18 cellular contexts compared by ENCODE assay signal in the genomic region with DNA sequence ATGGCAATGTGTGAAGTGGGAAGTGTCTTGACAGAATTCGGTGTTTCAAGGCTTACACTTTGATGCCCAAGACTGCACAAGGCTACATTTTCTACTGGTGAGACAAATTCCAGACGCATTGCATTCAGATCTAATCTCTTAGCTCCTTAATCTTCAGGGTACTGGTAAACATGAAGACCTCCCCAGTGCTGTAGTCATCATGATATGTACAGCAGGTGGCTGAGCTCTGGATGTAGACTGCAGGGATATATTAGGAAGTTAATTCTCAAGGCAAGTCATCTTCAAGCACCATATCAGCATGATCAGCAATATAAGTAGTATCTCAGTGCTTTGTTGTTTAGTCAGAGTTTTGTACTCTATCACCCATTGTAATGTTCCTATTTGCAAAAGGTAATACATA.
A peak's percentile ranks its signal among the peaks of the same experiment; 100 is the strongest.
DNase-seq lines count a peak whose midpoint lies in the region; ATAC-seq and TF ChIP-seq lines count a peak whose summit lies in the region.
"Had no signal": no experiment of that assay in that cellular context is flagged by ENCODE, and none has a peak within 500 bp of the region (broad histone marks: within the 10 kb centered on the region; RNA-seq: fewer than 3 reads in every experiment).

No MANE protein-coding gene starts in this region.

- CTCF ChIA-PET in activated naive CD4-positive, alpha-beta T cell treated with anti-CD3 and anti-CD28 coated beads for 36 hours (lab: Charles Lee) = interaction anchor here (1.2 to 18.5 kb wide), 10 partner anchors 7 to 221 kb away, joined by 6 to 264 read pairs (median 16); no protein-coding TSS in a partner anchor

- no peaks in the 10 kb centered on the region for H3K27me3 Mint-ChIP-seq in activated naive CD4-positive, alpha-beta T cell treated with anti-CD3 and anti-CD28 coated beads for 36 hours (ENCODE audit: low read depth)
- no peaks in the 10 kb centered on the region for H3K27me3 Mint-ChIP-seq in activated naive CD8-positive, alpha-beta T cell
- no peaks in the 10 kb centered on the region for H3K27me3 Mint-ChIP-seq in stimulated activated memory B cell treated with anti-CD40 and anti-IgM and Interleukin-4, amounts not matched to agents 10 μg/mL and 1 μg/mL and 100 μg/mL, for 72 hours

- peak overlapping the region; percentile 92 for H3K27ac Mint-ChIP-seq in activated naive CD4-positive, alpha-beta T cell treated with anti-CD3 and anti-CD28 coated beads for 36 hours
- H3K27ac Mint-ChIP-seq in activated naive CD8-positive, alpha-beta T cell = peak overlapping the region; percentile 100
- peak overlapping the region; percentile 86 for H3K27ac Mint-ChIP-seq in stimulated activated memory B cell treated with anti-CD40 and anti-IgM and Interleukin-4, amounts not matched to agents 10 μg/mL and 1 μg/mL and 100 μg/mL, for 72 hours

- no peaks in the 10 kb centered on the region for H3K9me3 Mint-ChIP-seq in activated naive CD4-positive, alpha-beta T cell treated with anti-CD3 and anti-CD28 coated beads for 36 hours
- H3K9me3 Mint-ChIP-seq in activated naive CD8-positive, alpha-beta T cell (ENCODE audit: low read depth) = no peaks in the 10 kb centered on the region
- peaks cover 6% of the 10 kb centered on the region for H3K9me3 Mint-ChIP-seq in stimulated activated memory B cell treated with anti-CD40 and anti-IgM and Interleukin-4, amounts not matched to agents 10 μg/mL and 1 μg/mL and 100 μg/mL, for 72 hours

- peaks cover 73% of the 10 kb centered on the region for H3K36me3 Mint-ChIP-seq in activated naive CD4-positive, alpha-beta T cell treated with anti-CD3 and anti-CD28 coated beads for 36 hours (ENCODE audit: low read depth)
- peaks cover 42% of the 10 kb centered on the region for H3K36me3 Mint-ChIP-seq in activated naive CD8-positive, alpha-beta T cell
- peaks cover 59% of the 10 kb centered on the region for H3K36me3 Mint-ChIP-seq in stimulated activated memory B cell treated with anti-CD40 and anti-IgM and Interleukin-4, amounts not matched to agents 10 μg/mL and 1 μg/mL and 100 μg/mL, for 72 hours

- H3K4me1 Mint-ChIP-seq in activated naive CD4-positive, alpha-beta T cell treated with anti-CD3 and anti-CD28 coated beads for 36 hours (ENCODE audit: low read depth) = peaks cover 95% of the 10 kb centered on the region
- peaks cover 97% of the 10 kb centered on the region for H3K4me1 Mint-ChIP-seq in activated naive CD8-positive, alpha-beta T cell (ENCODE audit: low read depth)
- H3K4me1 Mint-ChIP-seq in stimulated activated memory B cell treated with anti-CD40 and anti-IgM and Interleukin-4, amounts not matched to agents 10 μg/mL and 1 μg/mL and 100 μg/mL, for 72 hours = peaks cover 79% of the 10 kb centered on the region

- intact Hi-C loops in activated naive CD4-positive, alpha-beta T cell treated with anti-CD3 and anti-CD28 coated beads for 36 hours (cut with micrococcal nuclease) = no loop called here

- DNase-seq in activated naive CD4-positive, alpha-beta T cell treated with anti-CD3 and anti-CD28 coated beads for 36 hours = no peak
- no peak for DNase-seq in activated naive CD4-positive, alpha-beta T cell treated with anti-CD3 and anti-CD28 coated beads, Interleukin-2, amount 50 U/mL, for 16 hours
- DNase-seq in NCI-H82 treated with DMSO at 0.1 percent for 48 hours (lab: John Stamatoyannopoulos, UW; ENCODE audit: unreplicated experiment) (peak; percentile 19), omental fat pad (ENCODE audit: low spot score) (no peak)
- DNase-seq: activated gamma-delta T cell; COR-L47; Kasumi-1; midbrain; NCI-H1092 treated with DMSO at 0.1 percent for 48 hours; NCI-H2029 treated with DMSO at 0.1 percent for 48 hours; NCI-H510A; RPMI8226; stimulated activated CD4-positive, alpha-beta T cell treated with anti-CD3 and anti-CD28 coated beads, Interleukin-4, amount 100 ng/mL, for 24 hours; testis had no signal

- ATAC-seq in stimulated activated memory B cell treated with anti-CD40 and anti-IgM and Interleukin-4, amounts not matched to agents 10 μg/mL and 1 μg/mL and 100 μg/mL, for 72 hours = no peak
- ATAC-seq in HG03469 (IDR thresholded peaks at IDR 0.05; ENCODE audit: unreplicated experiment) (no peak), HG03571 (IDR thresholded peaks at IDR 0.05; ENCODE audit: unreplicated experiment) (no peak), omental fat pad (ENCODE audit: low FRiP score) (no peak)

- no peak for TF ChIP-seq CTCF in omental fat pad (IDR thresholded peaks at IDR 0.05)

- no peak overlapping the region for H3K4me3 Mint-ChIP-seq in activated naive CD4-positive, alpha-beta T cell treated with anti-CD3 and anti-CD28 coated beads for 36 hours
- peak overlapping the region; percentile 65 for H3K4me3 Mint-ChIP-seq in activated naive CD8-positive, alpha-beta T cell
- H3K4me3 Mint-ChIP-seq in stimulated activated memory B cell treated with anti-CD40 and anti-IgM and Interleukin-4, amounts not matched to agents 10 μg/mL and 1 μg/mL and 100 μg/mL, for 72 hours = no peak overlapping the region
